Comparison of ENCODE assay signal across 1 cellular context in the genomic region with DNA sequence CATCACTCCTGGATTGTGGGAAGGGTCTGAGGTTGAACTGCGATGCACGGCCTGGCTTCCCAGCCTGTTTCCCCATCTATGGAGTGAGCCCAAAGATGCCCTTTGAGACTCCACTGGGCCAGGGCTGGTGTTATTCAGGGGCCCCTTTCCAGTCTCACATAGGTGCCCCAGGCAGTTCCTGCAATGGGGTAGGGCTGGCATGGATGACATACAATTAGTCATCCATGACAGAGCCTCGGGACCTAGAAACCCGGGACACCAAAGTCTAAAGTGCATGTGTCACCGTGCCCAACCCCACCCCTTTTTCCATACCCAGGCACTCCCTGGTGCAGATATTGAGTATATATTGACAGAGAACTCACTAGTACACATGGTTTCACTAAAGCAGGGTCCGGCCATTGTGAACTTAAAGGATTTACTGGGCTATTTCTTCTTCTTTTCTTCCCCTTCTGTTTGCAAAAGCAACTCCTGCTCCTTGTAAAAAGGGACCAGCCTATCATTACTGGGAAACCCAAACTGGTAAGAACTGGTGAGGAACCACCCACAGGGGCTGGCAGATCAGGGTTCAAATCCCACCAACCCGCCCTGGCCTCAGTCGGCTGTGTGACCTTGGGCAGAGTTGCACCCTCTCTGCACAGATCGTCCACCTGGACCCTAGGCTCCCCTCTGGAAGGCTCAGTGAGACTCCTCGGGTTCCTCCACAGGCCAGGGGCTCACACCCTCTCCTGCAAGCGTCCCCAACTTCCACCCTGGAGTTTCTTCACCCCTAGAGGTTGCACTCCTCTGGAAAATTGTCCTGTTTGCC.
TF ChIP-seq lines count a peak whose summit lies in the region.

No MANE protein-coding gene starts in this region.

TF ChIP-seq in HepG2, 621 proteins besides CTCF, POLR2A, EP300 and RAD21 (continued from another document and continues in another):
- peak; percentile 81; the same call in 1 of the 2 replicates for TF ChIP-seq HBP1 (CRISPR knock-in tag; IDR thresholded peaks at IDR 0.05; ENCODE audit: low read depth)
- TF ChIP-seq U2AF1 (optimal IDR thresholded peaks at IDR 0.05; ENCODE audit: low read depth, low read length) = peak; percentile 31
- TF ChIP-seq ZNF816 (CRISPR knock-in tag; IDR thresholded peaks at IDR 0.05; ENCODE audit: borderline replicate concordance) = no peak
- TF ChIP-seq TGIF2 (CRISPR knock-in tag; IDR thresholded peaks at IDR 0.05) = 0 out of 2 replicates have a peak, but pooled peaks have one; percentile 63
- no peak for TF ChIP-seq SNAI1 (CRISPR knock-in tag; IDR thresholded peaks at IDR 0.05; ENCODE audit: borderline replicate concordance)
- TF ChIP-seq, protein P1, sequence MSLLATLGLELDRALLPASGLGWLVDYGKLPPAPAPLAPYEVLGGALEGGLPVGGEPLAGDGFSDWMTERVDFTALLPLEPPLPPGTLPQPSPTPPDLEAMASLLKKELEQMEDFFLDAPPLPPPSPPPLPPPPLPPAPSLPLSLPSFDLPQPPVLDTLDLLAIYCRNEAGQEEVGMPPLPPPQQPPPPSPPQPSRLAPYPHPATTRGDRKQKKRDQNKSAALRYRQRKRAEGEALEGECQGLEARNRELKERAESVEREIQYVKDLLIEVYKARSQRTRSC (CRISPR knock-in tag; IDR thresholded peaks at IDR 0.05; ENCODE audit: low read depth) = no peak
- TF ChIP-seq CREB1 (IDR thresholded peaks at IDR 0.05) = peak; percentile 67
- TF ChIP-seq CREB1 (CRISPR knock-in tag; IDR thresholded peaks at IDR 0.05) = peak; percentile 52; the same call in 1 of the 2 replicates
- TF ChIP-seq FOXA1 (IDR thresholded peaks at IDR 0.05) = no peak
- peak; percentile 54 for TF ChIP-seq FOXA1 (CRISPR knock-in tag; IDR thresholded peaks at IDR 0.05)
- TF ChIP-seq SMYD3 (CRISPR knock-in tag; IDR thresholded peaks at IDR 0.05) = no peak
- TF ChIP-seq RFX1 (IDR thresholded peaks at IDR 0.05) = no peak
- TF ChIP-seq SRSF9 (IDR thresholded peaks at IDR 0.05; ENCODE audit: borderline replicate concordance, insufficient read depth, low read depth, low read length, poor library complexity, severe bottlenecking) = no peak
- TF ChIP-seq GMEB2 (CRISPR knock-in tag; IDR thresholded peaks at IDR 0.05; ENCODE audit: low read depth) = no peak
- TF ChIP-seq MIER2 (CRISPR knock-in tag; IDR thresholded peaks at IDR 0.05) = no peak
- TF ChIP-seq PTBP1 (IDR thresholded peaks at IDR 0.05; ENCODE audit: low read depth, low read length, poor library complexity, severe bottlenecking) = no peak
- TF ChIP-seq KLF15 (CRISPR knock-in tag; IDR thresholded peaks at IDR 0.05; ENCODE audit: borderline replicate concordance) = no peak
- TF ChIP-seq ATF7 (IDR thresholded peaks at IDR 0.05) = no peak
- TF ChIP-seq ATF7 (CRISPR knock-in tag; IDR thresholded peaks at IDR 0.05) = 0 out of 2 replicates have a peak, but pooled peaks have one; percentile 21
- TF ChIP-seq MEIS1 (CRISPR knock-in tag; IDR thresholded peaks at IDR 0.05; ENCODE audit: borderline replicate concordance) = peak; percentile 67; the same call in 1 of the 2 replicates
- no peak for TF ChIP-seq ZSCAN29 (CRISPR knock-in tag; conservative IDR thresholded peaks at IDR 0.05)
- no peak for TF ChIP-seq ZSCAN31 (CRISPR knock-in tag; IDR thresholded peaks at IDR 0.05; ENCODE audit: low read depth)
- TF ChIP-seq, protein P2, sequence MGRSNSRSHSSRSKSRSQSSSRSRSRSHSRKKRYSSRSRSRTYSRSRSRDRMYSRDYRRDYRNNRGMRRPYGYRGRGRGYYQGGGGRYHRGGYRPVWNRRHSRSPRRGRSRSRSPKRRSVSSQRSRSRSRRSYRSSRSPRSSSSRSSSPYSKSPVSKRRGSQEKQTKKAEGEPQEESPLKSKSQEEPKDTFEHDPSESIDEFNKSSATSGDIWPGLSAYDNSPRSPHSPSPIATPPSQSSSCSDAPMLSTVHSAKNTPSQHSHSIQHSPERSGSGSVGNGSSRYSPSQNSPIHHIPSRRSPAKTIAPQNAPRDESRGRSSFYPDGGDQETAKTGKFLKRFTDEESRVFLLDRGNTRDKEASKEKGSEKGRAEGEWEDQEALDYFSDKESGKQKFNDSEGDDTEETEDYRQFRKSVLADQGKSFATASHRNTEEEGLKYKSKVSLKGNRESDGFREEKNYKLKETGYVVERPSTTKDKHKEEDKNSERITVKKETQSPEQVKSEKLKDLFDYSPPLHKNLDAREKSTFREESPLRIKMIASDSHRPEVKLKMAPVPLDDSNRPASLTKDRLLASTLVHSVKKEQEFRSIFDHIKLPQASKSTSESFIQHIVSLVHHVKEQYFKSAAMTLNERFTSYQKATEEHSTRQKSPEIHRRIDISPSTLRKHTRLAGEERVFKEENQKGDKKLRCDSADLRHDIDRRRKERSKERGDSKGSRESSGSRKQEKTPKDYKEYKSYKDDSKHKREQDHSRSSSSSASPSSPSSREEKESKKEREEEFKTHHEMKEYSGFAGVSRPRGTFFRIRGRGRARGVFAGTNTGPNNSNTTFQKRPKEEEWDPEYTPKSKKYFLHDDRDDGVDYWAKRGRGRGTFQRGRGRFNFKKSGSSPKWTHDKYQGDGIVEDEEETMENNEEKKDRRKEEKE (IDR thresholded peaks at IDR 0.05) = no peak
- no peak for TF ChIP-seq ZNF777 (CRISPR knock-in tag; IDR thresholded peaks at IDR 0.05)
- TF ChIP-seq TMF1 (CRISPR knock-in tag; IDR thresholded peaks at IDR 0.05; ENCODE audit: low read depth) = no peak
- TF ChIP-seq TCF7 (IDR thresholded peaks at IDR 0.05; ENCODE audit: low read depth) = 0 out of 2 replicates have a peak, but pooled peaks have one; percentile 20
- no peak for TF ChIP-seq GATA4 (IDR thresholded peaks at IDR 0.05; ENCODE audit: borderline replicate concordance, low read depth)
- no peak for TF ChIP-seq ZNF510 (CRISPR knock-in tag; IDR thresholded peaks at IDR 0.05; ENCODE audit: low read depth)
- TF ChIP-seq SP5 (CRISPR knock-in tag; IDR thresholded peaks at IDR 0.05; ENCODE audit: borderline replicate concordance, low read depth) = peak; percentile 89
- peak; percentile 80; the same call in 1 of the 2 replicates for TF ChIP-seq DNMT3B (CRISPR knock-in tag; conservative IDR thresholded peaks at IDR 0.05)
- TF ChIP-seq PRPF4 (IDR thresholded peaks at IDR 0.05; ENCODE audit: low read depth, low read length, poor library complexity, severe bottlenecking) = no peak
- peak; percentile 2; the same call in 1 of the 2 replicates for TF ChIP-seq CEBPB (IDR thresholded peaks at IDR 0.05; ENCODE audit: borderline replicate concordance, low read depth, low read length)
- no peak for TF ChIP-seq NFIC (IDR thresholded peaks at IDR 0.05; ENCODE audit: low read length)
- TF ChIP-seq ZC3H13 (CRISPR knock-in tag; IDR thresholded peaks at IDR 0.05) = no peak
- TF ChIP-seq ZFX (CRISPR knock-in tag; IDR thresholded peaks at IDR 0.05; ENCODE audit: low read depth) = 0 out of 2 replicates have a peak, but pooled peaks have one; percentile 9
- no peak for TF ChIP-seq KDM1A (CRISPR knock-in tag; IDR thresholded peaks at IDR 0.05)
- TF ChIP-seq ZNF772 (CRISPR knock-in tag; IDR thresholded peaks at IDR 0.05) = no peak
- TF ChIP-seq, protein P3, sequence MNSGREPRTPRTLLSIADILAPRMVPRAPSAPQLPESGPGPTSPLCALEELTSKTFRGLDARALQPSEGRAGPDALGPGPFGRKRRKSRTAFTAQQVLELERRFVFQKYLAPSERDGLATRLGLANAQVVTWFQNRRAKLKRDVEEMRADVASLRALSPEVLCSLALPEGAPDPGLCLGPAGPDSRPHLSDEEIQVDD (CRISPR knock-in tag; IDR thresholded peaks at IDR 0.05; ENCODE audit: borderline replicate concordance) = no peak
- TF ChIP-seq MED1 (CRISPR knock-in tag; IDR thresholded peaks at IDR 0.05) = peak; percentile 65; the same call in 1 of the 2 replicates
- TF ChIP-seq ZNF770 (CRISPR knock-in tag; IDR thresholded peaks at IDR 0.05) = no peak
- TF ChIP-seq TOPORS (CRISPR knock-in tag; IDR thresholded peaks at IDR 0.05) = no peak
- no peak for TF ChIP-seq ZNF569 (CRISPR knock-in tag; IDR thresholded peaks at IDR 0.05; ENCODE audit: borderline replicate concordance)
- no peak for TF ChIP-seq SOX6 (IDR thresholded peaks at IDR 0.05)
- TF ChIP-seq SOX6 (CRISPR knock-in tag; IDR thresholded peaks at IDR 0.05) = peak; percentile 37; the same call in 1 of the 2 replicates
- TF ChIP-seq MEF2D (CRISPR knock-in tag; IDR thresholded peaks at IDR 0.05) = peak; percentile 58; the same call in 1 of the 2 replicates
- peak; percentile 94 for TF ChIP-seq FOSL2 (CRISPR knock-in tag; IDR thresholded peaks at IDR 0.05)
- TF ChIP-seq ZBTB44 (CRISPR knock-in tag; IDR thresholded peaks at IDR 0.05) = no peak
- TF ChIP-seq HOXA3 (CRISPR knock-in tag; IDR thresholded peaks at IDR 0.05) = peak; percentile 53; the same call in 1 of the 2 replicates
- no peak for TF ChIP-seq ZNF747 (CRISPR knock-in tag; IDR thresholded peaks at IDR 0.05; ENCODE audit: borderline replicate concordance)
- TF ChIP-seq ZNF138 (CRISPR knock-in tag; IDR thresholded peaks at IDR 0.05; ENCODE audit: low read depth) = no peak
- peak; percentile 67 for TF ChIP-seq ELF3 (CRISPR knock-in tag; IDR thresholded peaks at IDR 0.05)
- no peak for TF ChIP-seq ZBED4 (CRISPR knock-in tag; IDR thresholded peaks at IDR 0.05; ENCODE audit: borderline replicate concordance)
- no peak for TF ChIP-seq ZNF788 (CRISPR knock-in tag; IDR thresholded peaks at IDR 0.05; ENCODE audit: borderline replicate concordance)
- 0 out of 2 replicates have a peak, but pooled peaks have one; percentile 46 for TF ChIP-seq ARNTL (CRISPR knock-in tag; IDR thresholded peaks at IDR 0.05)
- no peak for TF ChIP-seq PHB2 (IDR thresholded peaks at IDR 0.05; ENCODE audit: partially characterized antibody)
